ENCODE assay signal across 19 cellular contexts in genomic region chr13:29875646-29876045, GRCh38.
"Had no signal": no experiment of that assay in that cellular context is flagged by ENCODE, and none has a peak within 500 bp of the region (broad histone marks: within the 10 kb centered on the region; RNA-seq: fewer than 3 reads in every experiment).

No MANE protein-coding gene starts in this region.

- H3K4me3 Mint-ChIP-seq: immature natural killer cell; naive thymus-derived CD8-positive, alpha-beta T cell had no signal

- H3K4me1 ChIP-seq: esophagus muscularis mucosa, gastrocnemius medialis, right atrium auricular region, sigmoid colon had no signal

- H3K9me3 Mint-ChIP-seq: immature natural killer cell; naive thymus-derived CD8-positive, alpha-beta T cell had no signal

- H3K27ac Mint-ChIP-seq: immature natural killer cell; naive thymus-derived CD8-positive, alpha-beta T cell had no signal

- H3K4me1 Mint-ChIP-seq: immature natural killer cell; naive thymus-derived CD8-positive, alpha-beta T cell had no signal

- H3K27ac ChIP-seq: epithelial cell of prostate, esophagus muscularis mucosa, gastrocnemius medialis, ovary, right atrium auricular region, sigmoid colon, stomach, thoracic aorta, transverse colon had no signal

- H3K4me3 ChIP-seq: esophagus muscularis mucosa, gastrocnemius medialis, mucosa of descending colon, ovary, right atrium auricular region, sigmoid colon, skin epidermis, stomach, thoracic aorta, transverse colon had no signal

- H3K9me3 ChIP-seq: esophagus muscularis mucosa, gastrocnemius medialis, mucosa of descending colon, ovary, right atrium auricular region, sigmoid colon, stomach, thoracic aorta, transverse colon had no signal

- H3K36me3 ChIP-seq: esophagus muscularis mucosa, gastrocnemius medialis, ovary, right atrium auricular region, sigmoid colon, stomach, thoracic aorta, transverse colon had no signal

- DNase-seq: effector memory CD4-positive, alpha-beta T cell; gastrocnemius medialis; immature natural killer cell; kidney; left colon; mucosa of descending colon; naive thymus-derived CD8-positive, alpha-beta T cell; ovary; sigmoid colon; stimulated activated CD4-positive, alpha-beta T cell treated with anti-CD3 and anti-CD28 coated beads, Interleukin-12 subunit alpha, Interleukin-12 subunit beta, amount 100 ng/mL, for 4 hours; stimulated activated naive CD4-positive, alpha-beta T cell; stomach; substantia nigra; transverse colon had no signal

- H3K27me3 ChIP-seq: esophagus muscularis mucosa, gastrocnemius medialis, ovary, right atrium auricular region, sigmoid colon, stomach, transverse colon had no signal
